In genomic region chr2:1664076-1664605, GRCh38 we compare ENCODE assay signal across 23 cellular contexts.
"Had no signal": no experiment of that assay in that cellular context is flagged by ENCODE, and none has a peak within 500 bp of the region (broad histone marks: within the 10 kb centered on the region; RNA-seq: fewer than 3 reads in every experiment).

No MANE protein-coding gene starts in this region.

- H3K27ac Mint-ChIP-seq: activated naive CD4-positive, alpha-beta T cell treated with anti-CD3 and anti-CD28 coated beads, Interleukin-2, amount 50 U/mL, for 24 hours; immature natural killer cell; natural killer cell; stimulated activated naive CD8-positive, alpha-beta T cell treated with anti-CD3 and anti-CD28 coated beads, Interleukin-15, Interleukin-2, amounts not matched to agents 100 ng/mL and 50 ng/mL, for 24 hours; T-helper 2 cell treated with Interferon-gamma antibody and Interleukin-4, amounts not matched to agents 5 μg/mL and 100 μg/mL, for 36 hours had no signal

- DNase-seq: activated CD4-positive, alpha-beta T cell treated with anti-CD3 and anti-CD28 coated beads for 1 hour; activated CD4-positive, alpha-beta T cell treated with anti-CD3 and anti-CD28 coated beads, Interleukin-2, amount 50 U/mL, for 48 hours; activated effector memory CD4-positive, alpha-beta T cell treated with anti-CD3 and anti-CD28 coated beads, Interleukin-2, amount 50 U/mL, for 16 hours; activated T-cell treated with anti-CD3 and anti-CD28 coated beads for 4 hours; anterior cingulate cortex; foreskin keratinocyte; immature natural killer cell; kidney glomerular epithelial cell; left ventricle myocardium inferior; mammary epithelial cell; midbrain; natural killer cell; stimulated activated CD4-positive, alpha-beta T cell treated with anti-CD3 and anti-CD28 coated beads, Interleukin-12 subunit alpha, Interleukin-12 subunit beta, amount 100 ng/mL, for 4 hours; uterus had no signal

- H3K4me3 ChIP-seq: body of pancreas, cardiac muscle cell, hepatocyte, left ventricle myocardium inferior, suprapubic skin, tibial nerve, uterus had no signal

- H3K4me2 ChIP-seq: hepatocyte had no signal

- H3K4me1 Mint-ChIP-seq: activated naive CD4-positive, alpha-beta T cell treated with anti-CD3 and anti-CD28 coated beads, Interleukin-2, amount 50 U/mL, for 24 hours; immature natural killer cell; natural killer cell had no signal

- H3K36me3 ChIP-seq: uterus had no signal

- H2AFZ ChIP-seq: hepatocyte had no signal

- H3K36me3 Mint-ChIP-seq: activated naive CD4-positive, alpha-beta T cell treated with anti-CD3 and anti-CD28 coated beads, Interleukin-2, amount 50 U/mL, for 24 hours; immature natural killer cell; natural killer cell had no signal

- H3K27me3 Mint-ChIP-seq: activated naive CD4-positive, alpha-beta T cell treated with anti-CD3 and anti-CD28 coated beads, Interleukin-2, amount 50 U/mL, for 24 hours; stimulated activated naive CD8-positive, alpha-beta T cell treated with anti-CD3 and anti-CD28 coated beads, Interleukin-15, Interleukin-2, amounts not matched to agents 100 ng/mL and 50 ng/mL, for 24 hours had no signal

- H3K27ac ChIP-seq: body of pancreas, cardiac muscle cell, foreskin keratinocyte, hepatocyte, left ventricle myocardium inferior, suprapubic skin, tibial nerve, uterus had no signal

- H3K4me3 Mint-ChIP-seq: activated naive CD4-positive, alpha-beta T cell treated with anti-CD3 and anti-CD28 coated beads, Interleukin-2, amount 50 U/mL, for 24 hours; immature natural killer cell; natural killer cell; stimulated activated naive CD8-positive, alpha-beta T cell treated with anti-CD3 and anti-CD28 coated beads, Interleukin-15, Interleukin-2, amounts not matched to agents 100 ng/mL and 50 ng/mL, for 24 hours; T-helper 2 cell treated with Interferon-gamma antibody and Interleukin-4, amounts not matched to agents 5 μg/mL and 100 μg/mL, for 36 hours had no signal

- H3K79me2 ChIP-seq: hepatocyte had no signal

- H3K9me3 Mint-ChIP-seq: activated naive CD4-positive, alpha-beta T cell treated with anti-CD3 and anti-CD28 coated beads, Interleukin-2, amount 50 U/mL, for 24 hours; immature natural killer cell; natural killer cell; stimulated activated naive CD8-positive, alpha-beta T cell treated with anti-CD3 and anti-CD28 coated beads, Interleukin-15, Interleukin-2, amounts not matched to agents 100 ng/mL and 50 ng/mL, for 24 hours; T-helper 2 cell treated with Interferon-gamma antibody and Interleukin-4, amounts not matched to agents 5 μg/mL and 100 μg/mL, for 36 hours had no signal

- H3K27me3 ChIP-seq: cardiac muscle cell, foreskin keratinocyte, hepatocyte, suprapubic skin, tibial nerve, uterus had no signal

- H3K4me1 ChIP-seq: foreskin keratinocyte, left ventricle myocardium inferior, suprapubic skin, tibial nerve, uterus had no signal

- ATAC-seq: foreskin keratinocyte, natural killer cell, SK-N-SH treated with all-trans-retinoic acid at 6 μM for 48 hours had no signal
